Comparison of ENCODE assay signal across 8 cellular contexts in genomic region chr16:981695-982151, GRCh38. TPM values are rescaled to one million over a fixed set of nuclear protein-coding genes. Genes with fewer than 3 reads are reported as not detected.
A peak's percentile ranks its signal among the peaks of the same experiment; 100 is the strongest.
DNase-seq lines count a peak whose midpoint lies in the region; ATAC-seq lines count a peak whose summit lies in the region.

Gene SOX8, plus strand, starts transcription at chr16:981770. Its CDS starts 153 bp downstream, at chr16:981923.

- H3K79me2 ChIP-seq in ACC112 (ENCODE audit: control insufficient read depth, insufficient read depth, low read length, unreplicated experiment): no peaks in the 10 kb centered on the region

- peak within 1 kb of the TSS; percentile 91 for H3K4me3 Mint-ChIP-seq in dendritic cell treated with granulocyte-macrophage colony-stimulating factor and Interleukin-4, amounts not matched to agents 40 ng/mL and 50 ng/mL, for 4 days
- peak within 1 kb of the TSS; percentile 65 to 92 (median 81) for H3K4me3 Mint-ChIP-seq in naive thymus-derived CD8-positive, alpha-beta T cell

- peak in 1 of 10 donors; percentile 34 for DNase-seq in naive thymus-derived CD8-positive, alpha-beta T cell
- DNase-seq in KG1 (lab: John Stamatoyannopoulos, UW) (no peak), NCI-H2029 (lab: John Stamatoyannopoulos, UW) (no peak), GOT3 (lab: John Stamatoyannopoulos, UW) (no peak)
- DNase-seq in stimulated activated CD4-positive, alpha-beta T cell treated with anti-CD3 and anti-CD28 coated beads, Interleukin-2, amount 100 ng/mL, for 24 hours: no peak

- POLR2A ChIA-PET in naive thymus-derived CD8-positive, alpha-beta T cell (lab: Charles Lee): interaction anchor here (0.6 to 9.0 kb wide), 18 partner anchors 10 to 1955 kb away, joined by 3 to 171 read pairs (median 3); partner anchors contain the start of genes CHTF18, LMF1, RPUSD1 and WDR24

- peak within 1 kb of the TSS; percentile 60 for H2AFZ ChIP-seq in ACC112 (ENCODE audit: low read length, unreplicated experiment)

- no peaks in the 10 kb centered on the region for H3K36me3 ChIP-seq in ACC112 (ENCODE audit: insufficient read depth, low read length)
- H3K36me3 ChIP-seq in HUES48 (ENCODE audit: control insufficient read depth, insufficient read depth, low read length): no peaks in the 10 kb centered on the region

- H3K4me1 ChIP-seq in ACC112 (ENCODE audit: control insufficient read depth, insufficient read depth, low read length, unreplicated experiment) (no peaks in the 10 kb centered on the region), HUES48 (ENCODE audit: control insufficient read depth, insufficient read depth, low read length) (peaks cover 13% of the 10 kb centered on the region; the same call in 1 of the 2 replicates)

- intact Hi-C loops in dendritic cell treated with granulocyte-macrophage colony-stimulating factor and Interleukin-4, amounts not matched to agents 40 ng/mL and 50 ng/mL, for 4 days (cut with micrococcal nuclease): no loop called here

- peak; percentile 4 to 8 for ATAC-seq in naive thymus-derived CD8-positive, alpha-beta T cell

- H3K9ac ChIP-seq in HUES48 (ENCODE audit: low read depth, low read length): no peak within 1 kb of the TSS

- peaks cover 10% of the 10 kb centered on the region for H3K4me1 Mint-ChIP-seq in dendritic cell treated with granulocyte-macrophage colony-stimulating factor and Interleukin-4, amounts not matched to agents 40 ng/mL and 50 ng/mL, for 4 days (ENCODE audit: low read depth)
- peaks cover 3 to 31% (median 15%) of the 10 kb centered on the region in 4 donors for H3K4me1 Mint-ChIP-seq in naive thymus-derived CD8-positive, alpha-beta T cell

- no peaks in the 10 kb centered on the region for H3K9me3 Mint-ChIP-seq in dendritic cell treated with granulocyte-macrophage colony-stimulating factor and Interleukin-4, amounts not matched to agents 40 ng/mL and 50 ng/mL, for 4 days
- peaks cover 0 to 2% (median 0%) of the 10 kb centered on the region in 9 donors for H3K9me3 Mint-ChIP-seq in naive thymus-derived CD8-positive, alpha-beta T cell

- H3K27ac ChIP-seq in ACC112 (ENCODE audit: low read depth, low read length): no peak within 1 kb of the TSS
- no peak within 1 kb of the TSS for H3K27ac ChIP-seq in HUES48 (ENCODE audit: low read depth, low read length)

- H3K4me3 ChIP-seq in ACC112 (ENCODE audit: low read depth, low read length): peak within 1 kb of the TSS; percentile 75
- peak within 1 kb of the TSS; percentile 60 for H3K4me3 ChIP-seq in HUES48 (ENCODE audit: low read depth, low read length)

- no peaks in the 10 kb centered on the region for H3K9me3 ChIP-seq in HUES48 (ENCODE audit: control insufficient read depth, insufficient read depth, low read length)

- peak within 1 kb of the TSS; percentile 36 for H3K27ac Mint-ChIP-seq in dendritic cell treated with granulocyte-macrophage colony-stimulating factor and Interleukin-4, amounts not matched to agents 40 ng/mL and 50 ng/mL, for 4 days
- H3K27ac Mint-ChIP-seq in naive thymus-derived CD8-positive, alpha-beta T cell: peak within 1 kb of the TSS in 8 of 10 donors; percentile 25 to 94 (median 72)

- H3K27me3 Mint-ChIP-seq in dendritic cell treated with granulocyte-macrophage colony-stimulating factor and Interleukin-4, amounts not matched to agents 40 ng/mL and 50 ng/mL, for 4 days: peaks cover 67% of the 10 kb centered on the region
- H3K27me3 Mint-ChIP-seq in naive thymus-derived CD8-positive, alpha-beta T cell: peaks cover 0 to 6% (median 0%) of the 10 kb centered on the region in 5 donors

- H3K27me3 ChIP-seq in ACC112 (ENCODE audit: insufficient read depth, low read length) (peaks cover 32% of the 10 kb centered on the region), HUES48 (ENCODE audit: control insufficient read depth, insufficient read depth, low read length) (peaks cover 45% of the 10 kb centered on the region)

- no peaks in the 10 kb centered on the region for H3K36me3 Mint-ChIP-seq in dendritic cell treated with granulocyte-macrophage colony-stimulating factor and Interleukin-4, amounts not matched to agents 40 ng/mL and 50 ng/mL, for 4 days (ENCODE audit: low read depth)
- H3K36me3 Mint-ChIP-seq in naive thymus-derived CD8-positive, alpha-beta T cell: peaks cover 0 to 2% (median 0%) of the 10 kb centered on the region in 3 donors

RNA-seq across cellular contexts. Expression of gene SOX8, which starts in this region (rescaled TPM):
- 1 to 10 TPM; 3.0 to 4.3 TPM for total RNA-seq in naive thymus-derived CD8-positive, alpha-beta T cell
- polyA plus RNA-seq in naive thymus-derived CD8-positive, alpha-beta T cell: 1 to 10 TPM; 1.3 to 5.1 (median 1.3) TPM
